2 cellular contexts compared by ENCODE assay signal in genomic region chr4:172963498-172964294, GRCh38.
TF ChIP-seq lines count a peak whose summit lies in the region.

No MANE protein-coding gene starts in this region.

TF ChIP-seq in liver, 16 proteins besides CTCF, POLR2A, EP300 and RAD21 (continued from another document):
- TF ChIP-seq, protein P1, sequence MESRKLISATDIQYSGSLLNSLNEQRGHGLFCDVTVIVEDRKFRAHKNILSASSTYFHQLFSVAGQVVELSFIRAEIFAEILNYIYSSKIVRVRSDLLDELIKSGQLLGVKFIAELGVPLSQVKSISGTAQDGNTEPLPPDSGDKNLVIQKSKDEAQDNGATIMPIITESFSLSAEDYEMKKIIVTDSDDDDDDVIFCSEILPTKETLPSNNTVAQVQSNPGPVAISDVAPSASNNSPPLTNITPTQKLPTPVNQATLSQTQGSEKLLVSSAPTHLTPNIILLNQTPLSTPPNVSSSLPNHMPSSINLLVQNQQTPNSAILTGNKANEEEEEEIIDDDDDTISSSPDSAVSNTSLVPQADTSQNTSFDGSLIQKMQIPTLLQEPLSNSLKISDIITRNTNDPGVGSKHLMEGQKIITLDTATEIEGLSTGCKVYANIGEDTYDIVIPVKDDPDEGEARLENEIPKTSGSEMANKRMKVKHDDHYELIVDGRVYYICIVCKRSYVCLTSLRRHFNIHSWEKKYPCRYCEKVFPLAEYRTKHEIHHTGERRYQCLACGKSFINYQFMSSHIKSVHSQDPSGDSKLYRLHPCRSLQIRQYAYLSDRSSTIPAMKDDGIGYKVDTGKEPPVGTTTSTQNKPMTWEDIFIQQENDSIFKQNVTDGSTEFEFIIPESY (IDR thresholded peaks at IDR 0.05), result peak; percentile 21
- TF ChIP-seq HNF4A (conservative IDR thresholded peaks at IDR 0.05) (peak; percentile 67 to 77), YY1 (IDR thresholded peaks at IDR 0.05) (peak; percentile 41), EGR1 (IDR thresholded peaks at IDR 0.05; ENCODE audit: low read depth in 2 of 2) (no peak)
- TF ChIP-seq, protein P2, sequence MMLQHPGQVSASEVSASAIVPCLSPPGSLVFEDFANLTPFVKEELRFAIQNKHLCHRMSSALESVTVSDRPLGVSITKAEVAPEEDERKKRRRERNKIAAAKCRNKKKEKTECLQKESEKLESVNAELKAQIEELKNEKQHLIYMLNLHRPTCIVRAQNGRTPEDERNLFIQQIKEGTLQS (IDR thresholded peaks at IDR 0.05), result no peak
- TF ChIP-seq, protein P3, sequence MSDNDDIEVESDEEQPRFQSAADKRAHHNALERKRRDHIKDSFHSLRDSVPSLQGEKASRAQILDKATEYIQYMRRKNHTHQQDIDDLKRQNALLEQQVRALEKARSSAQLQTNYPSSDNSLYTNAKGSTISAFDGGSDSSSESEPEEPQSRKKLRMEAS (IDR thresholded peaks at IDR 0.05), result no peak
TF ChIP-seq in liver: peak in this region for 5.

TF ChIP-seq in HepG2, 621 proteins besides CTCF, POLR2A, EP300 and RAD21 (continued from another document):
- TF ChIP-seq ZBTB8A (CRISPR knock-in tag; IDR thresholded peaks at IDR 0.05; ENCODE audit: borderline replicate concordance, low read depth), result no peak
- TF ChIP-seq KLF16 (CRISPR knock-in tag; IDR thresholded peaks at IDR 0.05), result no peak
- no peak for TF ChIP-seq DR1 (CRISPR knock-in tag; IDR thresholded peaks at IDR 0.05)
- TF ChIP-seq ZNF564 (CRISPR knock-in tag; IDR thresholded peaks at IDR 0.05), result no peak
- no peak for TF ChIP-seq ZNF883 (CRISPR knock-in tag; IDR thresholded peaks at IDR 0.05; ENCODE audit: not compliant biosample characterization)
- TF ChIP-seq HMGA1 (CRISPR knock-in tag; conservative IDR thresholded peaks at IDR 0.05), result no peak
- TF ChIP-seq ZNF570 (CRISPR knock-in tag; IDR thresholded peaks at IDR 0.05; ENCODE audit: borderline replicate concordance), result no peak
- no peak for TF ChIP-seq SMC3 (IDR thresholded peaks at IDR 0.05; ENCODE audit: low read length)
